In the genomic region with DNA sequence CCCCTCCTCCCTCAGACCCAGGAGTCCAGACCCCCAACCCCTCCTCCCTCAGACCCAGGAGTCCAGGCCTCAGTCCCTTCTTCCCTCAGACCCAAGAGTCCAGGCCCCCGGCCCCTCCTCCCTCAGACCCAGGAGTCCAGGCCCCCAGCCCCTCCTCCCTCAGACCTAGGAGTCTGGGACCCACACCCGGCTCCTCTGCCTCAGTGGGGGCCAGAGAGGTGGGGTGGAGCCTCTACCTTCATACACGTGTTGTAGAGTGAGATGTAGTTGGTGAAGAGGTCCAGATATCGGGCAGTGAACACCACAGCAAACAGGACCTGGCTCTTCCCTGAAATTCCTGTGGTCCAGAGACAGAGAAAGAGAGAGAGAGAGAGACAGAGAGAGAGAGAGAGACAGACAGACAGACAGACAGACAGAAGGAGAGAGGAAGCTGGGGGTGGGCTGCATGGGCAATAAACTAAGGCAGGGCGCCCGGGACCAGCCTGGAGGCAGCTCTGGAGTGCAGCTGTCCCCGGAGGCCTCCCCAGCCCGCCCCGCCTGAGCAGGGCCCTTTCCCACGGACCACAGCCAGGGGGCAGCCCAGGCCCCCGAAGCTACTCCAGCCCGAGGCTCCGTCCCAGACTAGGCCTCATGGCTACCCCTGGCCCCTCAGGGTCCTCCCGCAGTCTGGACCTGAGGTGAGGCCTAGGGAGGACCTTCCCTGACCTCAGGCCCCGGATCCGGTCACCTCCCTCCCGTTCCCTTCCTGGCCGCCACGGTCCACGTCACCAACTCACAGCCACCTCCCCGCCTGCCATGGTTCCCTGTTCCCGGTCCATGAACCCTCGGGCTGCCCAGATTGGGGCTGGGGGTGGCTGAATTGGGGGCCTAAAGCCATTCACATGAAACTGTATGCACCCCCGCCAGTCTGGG, we compare ENCODE assay signal across 8 cellular contexts. TPM values are rescaled to one million over a fixed set of nuclear protein-coding genes. Genes with fewer than 3 reads are reported as not detected.
A peak's percentile ranks its signal among the peaks of the same experiment; 100 is the strongest.
DNase-seq lines count a peak whose midpoint lies in the region; ATAC-seq and TF ChIP-seq lines count a peak whose summit lies in the region.

No MANE protein-coding gene starts in this region.

- peak overlapping the region; percentile 74 for H3K4me3 ChIP-seq in AG09309 (ENCODE audit: control insufficient read depth, low read depth, low read length)
- peak overlapping the region; percentile 64 for H3K4me3 ChIP-seq in lung

- CTCF ChIA-PET in activated CD4-positive, alpha-beta memory T cell treated with anti-CD3 and anti-CD28 coated beads, Interleukin-2, amount 10 ng/mL, durations not matched to agents 7 days and 5 days (lab: Charles Lee) = interaction anchor here (0.9 to 2.7 kb wide), 24 partner anchors 9 to 218 kb away, joined by 3 to 53 read pairs (median 4); partner anchors contain the start of genes GRWD1, SYNGR4 and TMEM143

- no peaks in the 10 kb centered on the region for H3K9me3 Mint-ChIP-seq in activated CD4-positive, alpha-beta memory T cell treated with anti-CD3 and anti-CD28 coated beads, Interleukin-2, amount 10 ng/mL, durations not matched to agents 7 days and 5 days

- in situ Hi-C loops in GM18951 (cut with MboI; ENCODE audit: low sequenced_read_pairs, unreplicated experiment) = no loop called here

- H3K27me3 ChIP-seq in lung (ENCODE audit: control insufficient read depth, insufficient read depth) = no peaks in the 10 kb centered on the region

- 5% methylated on average over 24 of the region's 24 CpGs for WGBS in lung, 2 donors

- peak; percentile 65 for ATAC-seq in lung (ENCODE audit: insufficient read depth, low FRiP score)

- H3K4me1 ChIP-seq in lung (ENCODE audit: control insufficient read depth in 2 of 2, insufficient read depth in 2 of 2, low read length in 2 of 2) = peaks cover 0 to 7% of the 10 kb centered on the region in 2 donors

- peak overlapping the region; percentile 92 for H3K4me3 Mint-ChIP-seq in activated CD4-positive, alpha-beta memory T cell treated with anti-CD3 and anti-CD28 coated beads, Interleukin-2, amount 10 ng/mL, durations not matched to agents 7 days and 5 days

- H3K36me3 ChIP-seq in lung (ENCODE audit: control insufficient read depth in 2 of 2, insufficient read depth in 2 of 2, low read length in 2 of 2) = peaks cover 6 to 16% of the 10 kb centered on the region in 2 donors

- H3K27ac ChIP-seq in lung (ENCODE audit: low read depth in 1 of 2, low read length in 1 of 2) = peak overlapping the region; percentile 83 to 87

- POLR2A ChIA-PET in activated CD4-positive, alpha-beta memory T cell treated with anti-CD3 and anti-CD28 coated beads, Interleukin-2, amount 10 ng/mL, durations not matched to agents 7 days and 5 days (lab: Charles Lee) = interaction anchor here (0.7 to 3.3 kb wide), 11 partner anchors 9 to 759 kb away, joined by 3 to 48 read pairs (median 4); partner anchors contain the start of genes SYNGR4 and TMEM143

- H3K27ac Mint-ChIP-seq in activated CD4-positive, alpha-beta memory T cell treated with anti-CD3 and anti-CD28 coated beads, Interleukin-2, amount 10 ng/mL, durations not matched to agents 7 days and 5 days = peak overlapping the region; percentile 88

- TF ChIP-seq POLR2A in GM18951 (IDR thresholded peaks at IDR 0.05; ENCODE audit: extremely low read depth, insufficient read depth, insufficient read length) = peak; percentile 25

- peaks cover 24% of the 10 kb centered on the region for H3K36me3 Mint-ChIP-seq in activated CD4-positive, alpha-beta memory T cell treated with anti-CD3 and anti-CD28 coated beads, Interleukin-2, amount 10 ng/mL, durations not matched to agents 7 days and 5 days (ENCODE audit: low read depth)

- DNase-seq in AG09309 (ENCODE audit: low read depth) = no peak
- DNase-seq in NCI-H146 (lab: John Stamatoyannopoulos, UW) = peak; percentile 59
- DNase-seq in activated CD4-positive, alpha-beta memory T cell treated with anti-CD3 and anti-CD28 coated beads, Interleukin-2, amount 10 ng/mL, durations not matched to agents 7 days and 5 days = peak; percentile 72
- peak; percentile 46 for DNase-seq in effector CD4-positive, alpha-beta T cell
- peak; percentile 61 for DNase-seq in lung (ENCODE audit: low spot score)
- peak; percentile 50 to 60 for DNase-seq in stimulated activated CD8-positive, alpha-beta memory T cell treated with anti-CD3 and anti-CD28 coated beads, Interleukin-2, amount 100 ng/mL, for 48 hours (ENCODE audit: low read depth in 2 of 2)
- no peak for DNase-seq in ureter (ENCODE audit: low spot score)

- TF ChIP-seq CTCF in AG09309 (IDR thresholded peaks at IDR 0.05; ENCODE audit: control insufficient read depth, insufficient read depth, low read depth, low read length, missing control alignments) (peak; percentile 72), lung (IDR thresholded peaks at IDR 0.05; ENCODE audit: control extremely low read depth, extremely low read depth) (peak; percentile 29)

- peaks cover 28% of the 10 kb centered on the region for H3K27me3 Mint-ChIP-seq in activated CD4-positive, alpha-beta memory T cell treated with anti-CD3 and anti-CD28 coated beads, Interleukin-2, amount 10 ng/mL, durations not matched to agents 7 days and 5 days

- peaks cover 0 to 2% of the 10 kb centered on the region in 2 donors for H3K9me3 ChIP-seq in lung (ENCODE audit: control insufficient read depth in 2 of 2, insufficient read depth in 1 of 2, low read length in 1 of 2)

- H3K4me1 Mint-ChIP-seq in activated CD4-positive, alpha-beta memory T cell treated with anti-CD3 and anti-CD28 coated beads, Interleukin-2, amount 10 ng/mL, durations not matched to agents 7 days and 5 days = peaks cover 25% of the 10 kb centered on the region

RNA-seq across cellular contexts. Expression of gene KDELR1, which starts 0.9 kb away (rescaled TPM):
- total RNA-seq in activated CD4-positive, alpha-beta memory T cell treated with anti-CD3 and anti-CD28 coated beads, Interleukin-2, amount 10 ng/mL, durations not matched to agents 7 days and 5 days = 10 to 100 TPM; 91.8 to 94.4 TPM
- total RNA-seq in lung = 100 to 1,000 TPM; 101 to 142 TPM
- polyA plus RNA-seq in lung = 100 to 1,000 TPM; 108 to 156 TPM
- total RNA-seq in ureter = 146 TPM

RNA-seq across cellular contexts. Expression of gene GRIN2D, which starts 3.0 kb away (rescaled TPM):
- under 1 TPM; 0.18 TPM for total RNA-seq in activated CD4-positive, alpha-beta memory T cell treated with anti-CD3 and anti-CD28 coated beads, Interleukin-2, amount 10 ng/mL, durations not matched to agents 7 days and 5 days
- total RNA-seq in lung = 1 to 10 TPM in 1 of 2 donors, under 1 TPM in 1; 0.54 to 1.0 TPM
- under 1 TPM; 0.26 to 0.32 TPM for polyA plus RNA-seq in lung
- total RNA-seq in ureter = 0.86 TPM

RNA-seq across cellular contexts. Expression of gene SYNGR4, which starts 26.3 kb away (rescaled TPM):
- total RNA-seq in activated CD4-positive, alpha-beta memory T cell treated with anti-CD3 and anti-CD28 coated beads, Interleukin-2, amount 10 ng/mL, durations not matched to agents 7 days and 5 days = under 1 TPM in 1 of 2 experiments, not detected in 1; 0.28 TPM
- total RNA-seq in lung (not detected), ureter (not detected)
- polyA plus RNA-seq in lung = not detected

RNA-seq across cellular contexts. Expression of gene TMEM143, which starts 26.7 kb away (rescaled TPM):
- total RNA-seq in activated CD4-positive, alpha-beta memory T cell treated with anti-CD3 and anti-CD28 coated beads, Interleukin-2, amount 10 ng/mL, durations not matched to agents 7 days and 5 days = 10 to 100 TPM; 17.4 to 18.2 TPM
- total RNA-seq in lung = 10 to 100 TPM; 10.9 to 12.3 TPM
- polyA plus RNA-seq in lung = 1 to 10 TPM; 4.1 to 7.6 TPM
- total RNA-seq in ureter = 6.7 TPM

RNA-seq across cellular contexts. Expression of gene GRWD1, which starts 55.3 kb away (rescaled TPM):
- 10 to 100 TPM; 25.6 to 27.1 TPM for total RNA-seq in activated CD4-positive, alpha-beta memory T cell treated with anti-CD3 and anti-CD28 coated beads, Interleukin-2, amount 10 ng/mL, durations not matched to agents 7 days and 5 days
- total RNA-seq in lung (10 to 100 TPM; 14.6 to 38.1 TPM), ureter (43.6 TPM)
- polyA plus RNA-seq in lung = 10 to 100 TPM in 1 of 2 donors, 1 to 10 TPM in 1; 8.9 to 29.2 TPM

Comparison
In these comparisons a context has a peak if more than half of its experiments do, and no peak if none do; other contexts are left out.
1. DNase-seq: peak in NCI-H146 (single experiment), activated CD4-positive, alpha-beta memory T cell treated with anti-CD3 and anti-CD28 coated beads, Interleukin-2, amount 10 ng/mL, durations not matched to agents 7 days and 5 days (single experiment), effector CD4-positive, alpha-beta T cell (single experiment), lung (single experiment) and stimulated activated CD8-positive, alpha-beta memory T cell treated with anti-CD3 and anti-CD28 coated beads, Interleukin-2, amount 100 ng/mL, for 48 hours (2 of 2); none in AG09309 (single experiment) and ureter (single experiment).